8 cellular contexts compared by ENCODE assay signal in the genomic region with DNA sequence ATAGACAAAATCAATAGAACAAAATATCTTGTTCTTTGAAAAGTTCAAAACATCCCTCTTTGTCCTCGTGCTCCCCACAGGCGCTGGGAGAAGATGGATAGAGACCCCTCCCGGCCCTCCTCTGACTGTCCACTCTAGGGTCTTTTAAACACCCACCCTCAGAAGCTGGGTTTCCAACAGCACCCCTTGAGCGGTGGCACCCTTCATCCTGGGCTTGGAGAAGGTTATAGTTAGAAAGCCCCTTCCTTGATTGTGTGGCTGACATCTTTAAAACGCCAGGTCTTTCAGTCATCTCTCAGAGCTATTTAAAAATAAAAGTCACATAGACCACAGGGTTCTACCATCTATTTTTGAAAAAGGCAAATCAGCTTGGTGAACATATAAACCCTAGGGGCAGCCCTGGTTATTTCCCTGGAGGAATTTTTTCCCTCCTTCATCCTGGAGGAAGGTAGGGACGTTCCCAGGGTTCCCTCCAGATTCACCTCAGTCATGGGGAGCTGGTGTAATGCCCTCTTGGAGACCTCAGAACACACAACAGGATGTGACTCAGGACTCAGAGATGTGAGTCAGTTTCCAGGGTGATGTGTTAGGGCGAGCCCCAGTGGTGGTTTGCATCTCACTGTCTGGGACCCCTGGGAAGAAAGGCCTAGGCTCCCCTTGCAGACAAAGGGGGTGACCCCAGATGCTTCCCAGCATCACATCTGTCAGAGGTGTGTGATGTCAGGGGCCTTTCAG.
DNase-seq lines count a peak whose midpoint lies in the region; ATAC-seq and TF ChIP-seq lines count a peak whose summit lies in the region.

No MANE protein-coding gene starts in this region.

- H3K4me1 ChIP-seq in ACC112 (ENCODE audit: control insufficient read depth, insufficient read depth, low read length, unreplicated experiment) (peaks cover 74% of the 10 kb centered on the region), SK-N-SH (ENCODE audit: control insufficient read depth in 1 of 2, insufficient read depth in 2 of 2, low read depth in 1 of 2, low read length in 1 of 2) (peaks cover 29 to 35% of the 10 kb centered on the region in 2 experiments), mesendoderm (ENCODE audit: control insufficient read depth, low read depth, low read length) (no peaks in the 10 kb centered on the region)

- peaks cover 56% of the 10 kb centered on the region for H3K36me3 Mint-ChIP-seq in activated naive CD8-positive, alpha-beta T cell treated with anti-CD3 and anti-CD28 coated beads, Interleukin-2, amount 50 U/mL, for 24 hours (ENCODE audit: low read depth)

- H2BK5ac ChIP-seq in mesendoderm (ENCODE audit: low read length), result no peak overlapping the region

- H3K56ac ChIP-seq in mesendoderm (ENCODE audit: low read length), result no peak overlapping the region

- no peak overlapping the region for H2AK5ac ChIP-seq in mesendoderm (ENCODE audit: low read length)

- WGBS in SK-N-SH (ENCODE audit: low lambda C conversion rate), result 62% methylated on average over 7 of the region's 7 CpGs
- WGBS in mesendoderm (ENCODE audit: extremely low coverage, insufficient coverage, low lambda C conversion rate), result no CpG with 5 or more reads among the region's 7 CpGs

- no peak overlapping the region for H3K23ac ChIP-seq in mesendoderm (ENCODE audit: low read length)

- H3K27ac Mint-ChIP-seq in activated naive CD8-positive, alpha-beta T cell treated with anti-CD3 and anti-CD28 coated beads, Interleukin-2, amount 50 U/mL, for 24 hours, result peak overlapping the region; percentile 96

- H4K8ac ChIP-seq in mesendoderm (ENCODE audit: low read depth, low read length), result no peak overlapping the region

- H3K4ac ChIP-seq in mesendoderm (ENCODE audit: low read depth, low read length), result no peak overlapping the region

- DNase-seq in SK-N-SH, result no peak
- DNase-seq in activated naive CD8-positive, alpha-beta T cell treated with anti-CD3 and anti-CD28 coated beads, Interleukin-2, amount 50 U/mL, for 24 hours, result peak; percentile 69
- peak; percentile 87 for DNase-seq in mesendoderm
- peak; percentile 74 for DNase-seq in stimulated activated naive CD8-positive, alpha-beta T cell treated with anti-CD3 and anti-CD28 coated beads, Interleukin-15, Interleukin-2, amounts not matched to agents 100 U/mL and 50 U/mL, for 24 hours
- DNase-seq in OCI-M2 (lab: John Stamatoyannopoulos, UW; ENCODE audit: unreplicated experiment), result no peak

- H3K4me3 ChIP-seq in ACC112 (ENCODE audit: low read depth, low read length) (peak overlapping the region; percentile 58), SK-N-SH (ENCODE audit: low read depth in 2 of 2, low read length in 1 of 2) (no peak overlapping the region), mesendoderm (ENCODE audit: low read length) (no peak overlapping the region)

- peak overlapping the region; percentile 99 for H3K27ac ChIP-seq in ACC112 (ENCODE audit: low read depth, low read length)
- H3K27ac ChIP-seq in SK-N-SH (ENCODE audit: low read depth in 2 of 2, low read length in 1 of 2), result peak overlapping the region; percentile 62 to 99
- H3K27ac ChIP-seq in mesendoderm (ENCODE audit: low read depth, low read length), result no peak overlapping the region

- peak; percentile 70 for ATAC-seq in GM21786 (IDR thresholded peaks at IDR 0.05; ENCODE audit: unreplicated experiment)
- ATAC-seq in activated naive CD8-positive, alpha-beta T cell treated with anti-CD3 and anti-CD28 coated beads, Interleukin-2, amount 50 U/mL, for 24 hours, result peak; percentile 96
- ATAC-seq in stimulated activated naive CD8-positive, alpha-beta T cell treated with anti-CD3 and anti-CD28 coated beads, Interleukin-15, Interleukin-2, amounts not matched to agents 100 U/mL and 50 U/mL, for 24 hours, result peak; percentile 95
- no peak for ATAC-seq in GM21528 (IDR thresholded peaks at IDR 0.05; ENCODE audit: low FRiP score, unreplicated experiment)

- no peaks in the 10 kb centered on the region for H3K27me3 ChIP-seq in ACC112 (ENCODE audit: insufficient read depth, low read length)
- H3K27me3 ChIP-seq in SK-N-SH (ENCODE audit: insufficient read depth), result no peaks in the 10 kb centered on the region
- H3K27me3 ChIP-seq in mesendoderm (ENCODE audit: insufficient read depth, low read length, poor library complexity), result no peaks in the 10 kb centered on the region

- peaks cover 94% of the 10 kb centered on the region for H3K4me1 Mint-ChIP-seq in activated naive CD8-positive, alpha-beta T cell treated with anti-CD3 and anti-CD28 coated beads, Interleukin-2, amount 50 U/mL, for 24 hours

- H2AFZ ChIP-seq in ACC112 (ENCODE audit: low read length, unreplicated experiment), result no peak overlapping the region
- H2AFZ ChIP-seq in SK-N-SH (ENCODE audit: low read depth), result no peak overlapping the region

- peaks cover 18% of the 10 kb centered on the region; the same call in 1 of the 2 replicates for H3K9me3 ChIP-seq in SK-N-SH

- TF ChIP-seq RAD21 in SK-N-SH (IDR thresholded peaks at IDR 0.05; ENCODE audit: low read length), result no peak

- H3K9ac ChIP-seq in SK-N-SH, result peak overlapping the region; percentile 74
- H3K9ac ChIP-seq in mesendoderm (ENCODE audit: low read length), result no peak overlapping the region

- no peaks in the 10 kb centered on the region for H3K79me1 ChIP-seq in mesendoderm (ENCODE audit: low read length)

- H3F3A ChIP-seq in SK-N-SH (replicated peaks; ENCODE audit: insufficient read depth), result peaks cover 51% of the 10 kb centered on the region

- no peak overlapping the region for H2BK120ac ChIP-seq in mesendoderm (ENCODE audit: low read depth, low read length)

- peak; percentile 21; the same call in 1 of the 2 replicates for TF ChIP-seq CTCF in SK-N-SH (IDR thresholded peaks at IDR 0.05)

- H4K5ac ChIP-seq in mesendoderm (ENCODE audit: low read length), result no peak overlapping the region

- H3K27me3 Mint-ChIP-seq in activated naive CD8-positive, alpha-beta T cell treated with anti-CD3 and anti-CD28 coated beads, Interleukin-2, amount 50 U/mL, for 24 hours, result no peaks in the 10 kb centered on the region

- peaks cover 32% of the 10 kb centered on the region for H3K36me3 ChIP-seq in ACC112 (ENCODE audit: insufficient read depth, low read length)
- H3K36me3 ChIP-seq in SK-N-SH (replicated peaks in 1 of 2; ENCODE audit: control insufficient read depth in 1 of 2, insufficient read depth in 2 of 2, low read length in 1 of 2), result peaks cover 5 to 42% of the 10 kb centered on the region in 2 experiments
- no peaks in the 10 kb centered on the region for H3K36me3 ChIP-seq in mesendoderm (ENCODE audit: control insufficient read depth, insufficient read depth, low read length)

- H3K18ac ChIP-seq in mesendoderm (ENCODE audit: low read length), result peak overlapping the region; percentile 53

- H3K79me2 ChIP-seq in ACC112 (ENCODE audit: control insufficient read depth, insufficient read depth, low read length, unreplicated experiment) (peaks cover 45% of the 10 kb centered on the region), SK-N-SH (ENCODE audit: insufficient read depth) (peaks cover 73% of the 10 kb centered on the region), mesendoderm (ENCODE audit: control insufficient read depth, insufficient read depth, low read length) (no peaks in the 10 kb centered on the region)

- CTCF ChIA-PET in SK-N-SH (lab: Yijun Ruan, JAX), result no interaction called here

- H4K20me1 ChIP-seq in SK-N-SH (ENCODE audit: insufficient read depth), result no peaks in the 10 kb centered on the region

- no peaks in the 10 kb centered on the region for H3K9me2 ChIP-seq in SK-N-SH

- POLR2A ChIA-PET in SK-N-SH (lab: Yijun Ruan, JAX), result no interaction called here

- H2BK15ac ChIP-seq in mesendoderm (replicated peaks; ENCODE audit: low read depth), result no peak overlapping the region

- H3K4me2 ChIP-seq in SK-N-SH (peak overlapping the region; percentile 63), mesendoderm (ENCODE audit: low read length) (no peak overlapping the region)

- TF ChIP-seq EP300 in SK-N-SH (IDR thresholded peaks at IDR 0.05; ENCODE audit: borderline replicate concordance in 1 of 2, low read depth in 1 of 2, low read length in 1 of 2), result peak in 1 of 2 experiments; percentile 79; a peak in 1 of 4 replicates

- peak overlapping the region; percentile 61 for H3K4me3 Mint-ChIP-seq in activated naive CD8-positive, alpha-beta T cell treated with anti-CD3 and anti-CD28 coated beads, Interleukin-2, amount 50 U/mL, for 24 hours

- peaks cover 8% of the 10 kb centered on the region for H3K9me3 Mint-ChIP-seq in activated naive CD8-positive, alpha-beta T cell treated with anti-CD3 and anti-CD28 coated beads, Interleukin-2, amount 50 U/mL, for 24 hours

TF ChIP-seq in SK-N-SH, 30 proteins besides CTCF, POLR2A, EP300 and RAD21 (continues in another document):
- no peak for TF ChIP-seq RCOR1 (IDR thresholded peaks at IDR 0.05; ENCODE audit: low read length)
- TF ChIP-seq JUND (IDR thresholded peaks at IDR 0.05), result peak; percentile 91
- TF ChIP-seq, protein P1, sequence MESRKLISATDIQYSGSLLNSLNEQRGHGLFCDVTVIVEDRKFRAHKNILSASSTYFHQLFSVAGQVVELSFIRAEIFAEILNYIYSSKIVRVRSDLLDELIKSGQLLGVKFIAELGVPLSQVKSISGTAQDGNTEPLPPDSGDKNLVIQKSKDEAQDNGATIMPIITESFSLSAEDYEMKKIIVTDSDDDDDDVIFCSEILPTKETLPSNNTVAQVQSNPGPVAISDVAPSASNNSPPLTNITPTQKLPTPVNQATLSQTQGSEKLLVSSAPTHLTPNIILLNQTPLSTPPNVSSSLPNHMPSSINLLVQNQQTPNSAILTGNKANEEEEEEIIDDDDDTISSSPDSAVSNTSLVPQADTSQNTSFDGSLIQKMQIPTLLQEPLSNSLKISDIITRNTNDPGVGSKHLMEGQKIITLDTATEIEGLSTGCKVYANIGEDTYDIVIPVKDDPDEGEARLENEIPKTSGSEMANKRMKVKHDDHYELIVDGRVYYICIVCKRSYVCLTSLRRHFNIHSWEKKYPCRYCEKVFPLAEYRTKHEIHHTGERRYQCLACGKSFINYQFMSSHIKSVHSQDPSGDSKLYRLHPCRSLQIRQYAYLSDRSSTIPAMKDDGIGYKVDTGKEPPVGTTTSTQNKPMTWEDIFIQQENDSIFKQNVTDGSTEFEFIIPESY (IDR thresholded peaks at IDR 0.05; ENCODE audit: borderline replicate concordance, low read depth), result 0 out of 2 replicates have a peak, but pooled peaks have one; percentile 20
- TF ChIP-seq TCF12 (IDR thresholded peaks at IDR 0.05), result peak; percentile 62
- 0 out of 2 replicates have a peak, but pooled peaks have one; percentile 45 for TF ChIP-seq FOXM1 (IDR thresholded peaks at IDR 0.05; ENCODE audit: low read depth)

Comparison
In these comparisons a context has a peak if more than half of its experiments do, and no peak if none do; other contexts are left out.
1. DNase-seq: peak in activated naive CD8-positive, alpha-beta T cell treated with anti-CD3 and anti-CD28 coated beads, Interleukin-2, amount 50 U/mL, for 24 hours (single experiment), mesendoderm (single experiment) and stimulated activated naive CD8-positive, alpha-beta T cell treated with anti-CD3 and anti-CD28 coated beads, Interleukin-15, Interleukin-2, amounts not matched to agents 100 U/mL and 50 U/mL, for 24 hours (single experiment); none in SK-N-SH (single experiment) and OCI-M2 (single experiment).